Comparison of ENCODE assay signal across 18 cellular contexts in genomic region chr7:3862774-3863173, GRCh38.
"Had no signal": no experiment of that assay in that cellular context is flagged by ENCODE, and none has a peak within 500 bp of the region (broad histone marks: within the 10 kb centered on the region; RNA-seq: fewer than 3 reads in every experiment).

No MANE protein-coding gene starts in this region.

- H3K36me3 Mint-ChIP-seq: activated CD4-positive, alpha-beta memory T cell treated with anti-CD3 and anti-CD28 coated beads for 36 hours; activated naive CD8-positive, alpha-beta T cell; naive B cell had no signal

- H3K4me1 ChIP-seq: parathyroid adenoma had no signal

- H3K36me3 ChIP-seq: cardiac muscle cell, esophagus squamous epithelium, lower lobe of right lung, tibial artery had no signal

- H3K9me3 ChIP-seq: esophagus squamous epithelium, lower lobe of right lung, tibial artery had no signal

- H3K4me3 Mint-ChIP-seq: activated CD4-positive, alpha-beta memory T cell treated with anti-CD3 and anti-CD28 coated beads for 36 hours; activated naive CD8-positive, alpha-beta T cell; activated T-helper 1 cell treated with anti-CD3 and anti-CD28 coated beads, Interleukin-12 subunit alpha, Interleukin-12 subunit beta, Interleukin-2, Interleukin-4 antibody, amounts not matched to agents 30 ng/mL and 10 ng/mL and 1 ng/mL, durations not matched to agents 14 hours and 24 hours and 36 hours; effector memory CD8-positive, alpha-beta T cell; naive B cell; T-helper 2 cell treated with Interferon-gamma antibody and Interleukin-4, amounts not matched to agents 5 μg/mL and 100 μg/mL, for 36 hours had no signal

- H3K27me3 ChIP-seq: cardiac muscle cell, esophagus squamous epithelium, tibial artery had no signal

- H3K27ac Mint-ChIP-seq: activated B cell treated with CpG ODN at 0.5 μM for 24 hours; activated CD4-positive, alpha-beta memory T cell treated with anti-CD3 and anti-CD28 coated beads for 36 hours; activated naive CD8-positive, alpha-beta T cell; activated T-helper 1 cell treated with anti-CD3 and anti-CD28 coated beads, Interleukin-12 subunit alpha, Interleukin-12 subunit beta, Interleukin-2, Interleukin-4 antibody, amounts not matched to agents 30 ng/mL and 10 ng/mL and 1 ng/mL, durations not matched to agents 14 hours and 24 hours and 36 hours; effector memory CD8-positive, alpha-beta T cell; naive B cell; T-helper 2 cell treated with Interferon-gamma antibody and Interleukin-4, amounts not matched to agents 5 μg/mL and 100 μg/mL, for 36 hours had no signal

- H3K9ac ChIP-seq: parathyroid adenoma had no signal

- H3K4me3 ChIP-seq: cardiac muscle cell, esophagus squamous epithelium, lower lobe of right lung, tibial artery had no signal

- H3K9me3 Mint-ChIP-seq: activated B cell treated with CpG ODN at 0.5 μM for 24 hours; activated CD4-positive, alpha-beta memory T cell treated with anti-CD3 and anti-CD28 coated beads for 36 hours; effector memory CD8-positive, alpha-beta T cell had no signal

- DNase-seq: activated B cell treated with CpG ODN at 0.5 μM for 24 hours; activated CD4-positive, alpha-beta memory T cell treated with anti-CD3 and anti-CD28 coated beads for 36 hours; activated CD4-positive, alpha-beta T cell treated with anti-CD3 and anti-CD28 coated beads for 4 hours; activated gamma-delta T cell treated with Interleukin-2 at 50 U/mL for 16 hours; activated T-cell treated with anti-CD3 and anti-CD28 coated beads for 4 hours; effector memory CD8-positive, alpha-beta T cell; esophagus squamous epithelium; left cardiac atrium; lower lobe of right lung; naive B cell; stimulated activated CD8-positive, alpha-beta memory T cell treated with anti-CD3 and anti-CD28 coated beads, Interleukin-4, amount 100 ng/mL, for 48 hours; stimulated activated naive CD4-positive, alpha-beta T cell treated with Interleukin-2 at 50 U/mL for 16 hours had no signal

- H3K27ac ChIP-seq: cardiac muscle cell, lower lobe of right lung, parathyroid adenoma, tibial artery had no signal

- H3K79me2 ChIP-seq: parathyroid adenoma had no signal

- H2AFZ ChIP-seq: parathyroid adenoma had no signal

- ATAC-seq: effector memory CD8-positive, alpha-beta T cell had no signal
